In genomic region chr12:116595672-116596071, GRCh38 we compare ENCODE assay signal across 19 cellular contexts. TPM values are rescaled to one million over a fixed set of nuclear protein-coding genes. Genes with fewer than 3 reads are reported as not detected.
A peak's percentile ranks its signal among the peaks of the same experiment; 100 is the strongest.
DNase-seq lines count a peak whose midpoint lies in the region; ATAC-seq and TF ChIP-seq lines count a peak whose summit lies in the region.
"Had no signal": no experiment of that assay in that cellular context is flagged by ENCODE, and none has a peak within 500 bp of the region (broad histone marks: within the 10 kb centered on the region; RNA-seq: fewer than 3 reads in every experiment).

No MANE protein-coding gene starts in this region.

- no peak overlapping the region for H4K5ac ChIP-seq in IMR-90 (ENCODE audit: low read depth, low read length)

- ATAC-seq in natural killer cell treated with Interleukin-12 subunit alpha and Interleukin-12 subunit beta and Interleukin-15 and Interleukin-18, amount 100 ng/mL, for 72 hours = no peak
- ATAC-seq in natural killer cell (no peak), IMR-90 (ENCODE audit: low read depth) (no peak), memory B cell (ENCODE audit: low read depth) (no peak), SK-N-SH treated with all-trans-retinoic acid at 6 μM for 48 hours (no peak), left colon (no peak)
- no peak for ATAC-seq in stimulated activated naive B cell treated with anti-CD40 and anti-IgM and Interleukin-4, amounts not matched to agents 10 μg/mL and 1 μg/mL and 100 μg/mL, for 72 hours (replicated peaks)
- ATAC-seq: HCT116, HepG2 had no signal

- no peaks in the 10 kb centered on the region for H3K27me3 ChIP-seq in IMR-90 (ENCODE audit: control insufficient read depth, insufficient read depth, low read length)

- H3K9me1 ChIP-seq in IMR-90 (ENCODE audit: insufficient read depth, low read length) = peaks cover 7% of the 10 kb centered on the region

- peak overlapping the region; percentile 25 for H2BK5ac ChIP-seq in IMR-90 (ENCODE audit: low read depth, low read length, poor library complexity, severe bottlenecking)

- intact Hi-C loops in natural killer cell (cut with micrococcal nuclease) (no loop called here), IMR-90 (cut with micrococcal nuclease) (loop anchor here (5.0 kb wide), 4 partner anchors 163 to 598 kb away; no protein-coding TSS in a partner anchor), left colon (cut with DNase I, micrococcal nuclease) (no loop called here)

- H4K8ac ChIP-seq in IMR-90 (ENCODE audit: low read depth in 2 of 2, low read length in 2 of 2) = no peak overlapping the region

- H3K79me1 ChIP-seq in IMR-90 (ENCODE audit: low read depth in 1 of 2, low read length in 2 of 2) = no peaks in the 10 kb centered on the region

- H3K36me3 ChIP-seq in IMR-90 (ENCODE audit: control insufficient read depth, insufficient read depth, low read length) = no peaks in the 10 kb centered on the region

- H4K20me1 ChIP-seq in IMR-90 (ENCODE audit: insufficient read depth, low read length) = no peaks in the 10 kb centered on the region

- CTCF ChIA-PET in IMR-90 (lab: Yijun Ruan, JAX) = no interaction called here

- H3K9me3 ChIP-seq in IMR-90 (ENCODE audit: control insufficient read depth, insufficient read depth, low read length) = no peaks in the 10 kb centered on the region

- no peaks in the 10 kb centered on the region for H3K36me3 Mint-ChIP-seq in natural killer cell treated with Interleukin-12 subunit alpha and Interleukin-12 subunit beta and Interleukin-15 and Interleukin-18, amount 100 ng/mL, for 72 hours
- H3K36me3 Mint-ChIP-seq in natural killer cell = no peaks in the 10 kb centered on the region
- H3K36me3 Mint-ChIP-seq in memory B cell = no peaks in the 10 kb centered on the region
- no peaks in the 10 kb centered on the region for H3K36me3 Mint-ChIP-seq in stimulated activated naive B cell treated with anti-CD40 and anti-IgM and Interleukin-4, amounts not matched to agents 10 μg/mL and 1 μg/mL and 100 μg/mL, for 72 hours

- H2AK9ac ChIP-seq in IMR-90 (replicated peaks; ENCODE audit: low read depth, low read length, poor library complexity) = no peak overlapping the region

- no peak overlapping the region for H3K56ac ChIP-seq in IMR-90 (ENCODE audit: extremely low read depth, insufficient read depth, low read length)

- H3K4me1 Mint-ChIP-seq in natural killer cell treated with Interleukin-12 subunit alpha and Interleukin-12 subunit beta and Interleukin-15 and Interleukin-18, amount 100 ng/mL, for 72 hours (ENCODE audit: low read depth in 2 of 2) = peaks cover 9 to 10% of the 10 kb centered on the region in 2 donors
- H3K4me1 Mint-ChIP-seq in natural killer cell = peaks cover 8 to 10% of the 10 kb centered on the region in 2 donors
- H3K4me1 Mint-ChIP-seq in memory B cell = peaks cover 34% of the 10 kb centered on the region
- H3K4me1 Mint-ChIP-seq in stimulated activated naive B cell treated with anti-CD40 and anti-IgM and Interleukin-4, amounts not matched to agents 10 μg/mL and 1 μg/mL and 100 μg/mL, for 72 hours = peaks cover 39 to 53% of the 10 kb centered on the region in 2 donors

- H3K23ac ChIP-seq in IMR-90 (ENCODE audit: low read depth, low read length) = no peak overlapping the region

- H2BK15ac ChIP-seq in IMR-90 (ENCODE audit: low read depth, low read length) = no peak overlapping the region

- H3K14ac ChIP-seq in IMR-90 (replicated peaks; ENCODE audit: low read depth, low read length) = no peak overlapping the region

- TF ChIP-seq RAD21 in IMR-90 (IDR thresholded peaks at IDR 0.05; ENCODE audit: low read length) = no peak

- no peak overlapping the region for H3K9ac ChIP-seq in IMR-90 (ENCODE audit: low read depth, low read length)

- H3K27me3 Mint-ChIP-seq in natural killer cell treated with Interleukin-12 subunit alpha and Interleukin-12 subunit beta and Interleukin-15 and Interleukin-18, amount 100 ng/mL, for 72 hours = peaks cover 2 to 8% of the 10 kb centered on the region in 2 donors
- peaks cover 0 to 10% of the 10 kb centered on the region in 2 donors for H3K27me3 Mint-ChIP-seq in natural killer cell (ENCODE audit: low read depth in 2 of 2)
- H3K27me3 Mint-ChIP-seq in memory B cell = no peaks in the 10 kb centered on the region
- no peaks in the 10 kb centered on the region for H3K27me3 Mint-ChIP-seq in stimulated activated naive B cell treated with anti-CD40 and anti-IgM and Interleukin-4, amounts not matched to agents 10 μg/mL and 1 μg/mL and 100 μg/mL, for 72 hours

- in situ Hi-C loops in IMR-90 (cut with MboI; ENCODE audit: low sequenced_read_pairs) = loop anchor here (10.0 kb wide), 2 partner anchors 311 to 601 kb away; no protein-coding TSS in a partner anchor

- H3K4me1 ChIP-seq in IMR-90 (ENCODE audit: control insufficient read depth, insufficient read depth, low read length) = peaks cover 11% of the 10 kb centered on the region

- no peak overlapping the region for H3K4ac ChIP-seq in IMR-90 (ENCODE audit: low read depth, low read length)

- H3K27ac ChIP-seq in IMR-90 (ENCODE audit: insufficient read depth, low read length) = no peak overlapping the region
- H3K27ac ChIP-seq: SK-N-MC had no signal

- POLR2A ChIA-PET in IMR-90 (lab: Charles Lee; ENCODE audit: unreplicated experiment) = no interaction called here

- H2AK5ac ChIP-seq in IMR-90 (ENCODE audit: low read depth, low read length) = no peak overlapping the region

- H3K4me3 Mint-ChIP-seq in natural killer cell treated with Interleukin-12 subunit alpha and Interleukin-12 subunit beta and Interleukin-15 and Interleukin-18, amount 100 ng/mL, for 72 hours = no peak overlapping the region
- H3K4me3 Mint-ChIP-seq in natural killer cell = no peak overlapping the region
- H3K4me3 Mint-ChIP-seq in memory B cell = peak overlapping the region; percentile 11
- H3K4me3 Mint-ChIP-seq in stimulated activated naive B cell treated with anti-CD40 and anti-IgM and Interleukin-4, amounts not matched to agents 10 μg/mL and 1 μg/mL and 100 μg/mL, for 72 hours = no peak overlapping the region

- H3K4me2 ChIP-seq in IMR-90 (ENCODE audit: low read depth, low read length) = no peak overlapping the region

- TF ChIP-seq CTCF in natural killer cell (IDR thresholded peaks at IDR 0.05) (no peak), IMR-90 (conservative IDR thresholded peaks at IDR 0.05; ENCODE audit: low read depth, low read length) (no peak)

- H3K4me3 ChIP-seq in IMR-90 (ENCODE audit: insufficient read depth, low read depth, low read length) = no peak overlapping the region
- H3K4me3 ChIP-seq: SK-N-MC had no signal

- no peak overlapping the region for H2BK120ac ChIP-seq in IMR-90 (ENCODE audit: low read depth, low read length)

- no peaks in the 10 kb centered on the region for H3K9me3 Mint-ChIP-seq in natural killer cell treated with Interleukin-12 subunit alpha and Interleukin-12 subunit beta and Interleukin-15 and Interleukin-18, amount 100 ng/mL, for 72 hours
- H3K9me3 Mint-ChIP-seq in natural killer cell (no peaks in the 10 kb centered on the region), memory B cell (peaks cover 4% of the 10 kb centered on the region)
- no peaks in the 10 kb centered on the region for H3K9me3 Mint-ChIP-seq in stimulated activated naive B cell treated with anti-CD40 and anti-IgM and Interleukin-4, amounts not matched to agents 10 μg/mL and 1 μg/mL and 100 μg/mL, for 72 hours

- H2BK20ac ChIP-seq in IMR-90 (ENCODE audit: low read depth, low read length) = no peak overlapping the region

- no peak for TF ChIP-seq POLR2A in IMR-90 (IDR thresholded peaks at IDR 0.05; ENCODE audit: low read depth, low read length)

- H4K91ac ChIP-seq in IMR-90 (ENCODE audit: insufficient read depth, low read depth, low read length) = no peak overlapping the region

- BruUV-seq in IMR-90 (replicated peaks; lab: Mats Ljungman, UMichigan) = no TSS peak

- DNase-seq in natural killer cell treated with Interleukin-12 subunit alpha and Interleukin-12 subunit beta and Interleukin-15 and Interleukin-18, amount 100 ng/mL, for 72 hours (ENCODE audit: low spot score) = peak; percentile 44
- DNase-seq in natural killer cell = no peak
- no peak for DNase-seq in IMR-90
- DNase-seq in memory B cell (ENCODE audit: low spot score in 2 of 2) = no peak
- no peak for DNase-seq in stimulated activated naive B cell treated with anti-CD40 and anti-IgM and Interleukin-4, amounts not matched to agents 10 μg/mL and 1 μg/mL and 100 μg/mL, for 72 hours
- DNase-seq in left colon = no peak
- DNase-seq: Calu3, DMS79 treated with DMSO at 0.1 percent for 48 hours, KBM-7, MM.1S, NCI-H2029, NCI-H446, NCI-H524 treated with DMSO at 0.1 percent for 48 hours, NCI-H774, SIG-M5 had no signal

- H3K18ac ChIP-seq in IMR-90 (ENCODE audit: low read depth, low read length) = no peak overlapping the region

- dilution Hi-C loops in IMR-90 (cut with HindIII; ENCODE audit: low sequenced_read_pairs, unreplicated experiment) = no loop called here

- no peak overlapping the region for H2AFZ ChIP-seq in IMR-90 (replicated peaks; ENCODE audit: low read length, poor library complexity)

- H3K27ac Mint-ChIP-seq in natural killer cell treated with Interleukin-12 subunit alpha and Interleukin-12 subunit beta and Interleukin-15 and Interleukin-18, amount 100 ng/mL, for 72 hours = no peak overlapping the region
- H3K27ac Mint-ChIP-seq in natural killer cell = no peak overlapping the region
- no peak overlapping the region for H3K27ac Mint-ChIP-seq in memory B cell
- no peak overlapping the region for H3K27ac Mint-ChIP-seq in stimulated activated naive B cell treated with anti-CD40 and anti-IgM and Interleukin-4, amounts not matched to agents 10 μg/mL and 1 μg/mL and 100 μg/mL, for 72 hours

TF ChIP-seq in IMR-90, 13 proteins besides CTCF, POLR2A, EP300 and RAD21:
- no peak for TF ChIP-seq RFX5 (IDR thresholded peaks at IDR 0.05; ENCODE audit: low read depth, low read length)
- no peak for TF ChIP-seq RCOR1 (IDR thresholded peaks at IDR 0.05; ENCODE audit: insufficient replicate concordance, low read length)
- TF ChIP-seq FOS (IDR thresholded peaks at IDR 0.05; ENCODE audit: low read depth, low read length) = no peak

RNA-seq across cellular contexts. Expression of gene MAP1LC3B2, which starts 36.5 kb away (rescaled TPM):
- 1 to 10 TPM; 1.2 to 2.8 TPM for total RNA-seq in natural killer cell treated with Interleukin-12 subunit alpha and Interleukin-12 subunit beta and Interleukin-15 and Interleukin-18, amount 100 ng/mL, for 72 hours
- total RNA-seq in natural killer cell (1 to 10 TPM; 1.5 to 3.7 (median 3.3) TPM), IMR-90 (2012; rRNA removed) (0.28 TPM in 1 of 2 replicates, not detected in the other), left colon (1 to 10 TPM; 1.9 to 2.6 TPM)
- 1.4 TPM in 2 replicates for polyA plus RNA-seq in IMR-90 (2012; rRNA removed)
- polyA plus RNA-seq in IMR-90 (2012; cell fraction: cytosol; rRNA removed) = 0.55 and 0.97 TPM in 2 replicates
- polyA plus RNA-seq in IMR-90 (2012; cell fraction: nucleus; rRNA removed; ENCODE audit: low replicate concordance) = 0.26 and 1.5 TPM in 2 replicates
